In the genomic region with DNA sequence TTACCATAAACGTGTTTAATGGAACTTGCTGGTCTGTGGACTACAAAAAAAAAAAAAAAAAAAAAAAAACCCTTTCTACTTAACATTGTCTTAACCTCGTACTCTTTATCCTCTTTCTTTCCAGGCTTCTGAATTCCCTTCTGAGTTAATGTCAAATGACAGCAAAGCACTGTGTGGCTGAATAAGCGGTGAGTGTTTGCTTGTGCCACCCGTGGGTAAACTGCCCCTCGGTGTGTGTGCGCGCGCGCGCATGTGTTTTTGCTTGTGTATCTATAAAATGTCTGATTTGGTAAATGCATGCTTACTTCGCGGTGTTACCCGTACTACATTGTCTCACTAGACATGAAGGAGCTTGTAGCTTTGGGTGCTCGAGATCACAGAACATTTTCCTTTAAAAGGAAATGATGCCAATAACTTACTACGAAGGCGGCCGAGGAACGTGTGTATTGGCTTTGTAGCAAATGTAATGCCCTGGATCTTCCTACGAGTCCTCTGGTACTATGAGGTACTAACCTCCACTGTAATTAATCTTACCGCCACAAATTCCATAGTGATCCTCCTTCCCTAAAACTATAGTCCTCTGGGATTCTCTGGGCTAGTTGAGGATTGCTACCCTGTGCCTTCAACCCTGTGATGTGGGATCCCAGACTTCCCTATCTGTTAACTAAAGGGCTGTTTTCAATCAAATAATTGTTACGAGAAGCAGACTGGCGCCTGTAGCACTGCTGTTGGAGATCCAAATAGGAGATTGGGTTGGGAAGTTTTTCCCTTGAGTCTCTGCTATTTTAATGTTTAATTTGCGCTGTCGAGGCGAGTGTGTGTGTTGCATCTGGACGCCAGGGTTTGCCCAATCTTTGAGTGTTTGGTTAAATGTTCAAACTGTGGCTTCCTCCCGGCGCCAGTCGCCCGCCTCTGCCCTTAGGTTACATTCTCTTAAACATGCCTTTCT, we compare ENCODE assay signal across 8 cellular contexts. TPM values are rescaled to one million over a fixed set of nuclear protein-coding genes. Genes with fewer than 3 reads are reported as not detected.
DNase-seq lines count a peak whose midpoint lies in the region; ATAC-seq and TF ChIP-seq lines count a peak whose summit lies in the region.

No MANE protein-coding gene starts in this region.

- no peak overlapping the region for H2AK5ac ChIP-seq in trophoblast cell (ENCODE audit: low read length)

- H4K12ac ChIP-seq in trophoblast cell (ENCODE audit: low read depth, low read length): no peak overlapping the region

- H2BK12ac ChIP-seq in trophoblast cell (ENCODE audit: low read length): no peak overlapping the region

- H3K9me3 ChIP-seq in AG04450 (ENCODE audit: control insufficient read depth, insufficient read depth, low read length) (no peaks in the 10 kb centered on the region), trophoblast cell (ENCODE audit: insufficient read depth, low read depth, low read length) (no peaks in the 10 kb centered on the region)

- peak overlapping the region; percentile 22 for H4K91ac ChIP-seq in trophoblast cell (ENCODE audit: low read depth, low read length)

- no CpG with 5 or more reads among the region's 30 CpGs for WGBS in trophoblast cell (ENCODE audit: extremely low coverage, insufficient coverage, insufficient read length)

- ATAC-seq in GM19467 (IDR thresholded peaks at IDR 0.05; ENCODE audit: unreplicated experiment): no peak

- peaks cover 23% of the 10 kb centered on the region for H3K36me3 Mint-ChIP-seq in activated naive CD4-positive, alpha-beta T cell treated with anti-CD3 and anti-CD28 coated beads, Interleukin-2, amount 10 ng/mL, durations not matched to agents 7 days and 5 days

- CTCF ChIA-PET in AG04450 (lab: Charles Lee) (interaction anchor here (0.7 to 3.6 kb wide), 2 partner anchors 148 to 1255 kb away, joined by 3 to 19 read pairs; no protein-coding TSS in a partner anchor), HEK293T (lab: Yijun Ruan, JAX) (interaction anchor here (1.3 kb wide), 1 partner anchor 10 kb away, joined by 6 read pairs; no protein-coding TSS in a partner anchor)
- CTCF ChIA-PET in activated naive CD4-positive, alpha-beta T cell treated with anti-CD3 and anti-CD28 coated beads, Interleukin-2, amount 10 ng/mL, durations not matched to agents 7 days and 5 days (lab: Charles Lee): interaction anchor here (0.7 to 4.1 kb wide), 3 partner anchors 8 to 1256 kb away, joined by 3 to 21 read pairs (median 7); no protein-coding TSS in a partner anchor

- peaks cover 53% of the 10 kb centered on the region for H3K4me1 Mint-ChIP-seq in activated naive CD4-positive, alpha-beta T cell treated with anti-CD3 and anti-CD28 coated beads, Interleukin-2, amount 10 ng/mL, durations not matched to agents 7 days and 5 days

- POLR2A ChIA-PET in AG04450 (lab: Yijun Ruan, JAX) (interaction anchor here (0.7 to 5.0 kb wide), 27 partner anchors 10 to 1264 kb away, joined by 3 to 90 read pairs (median 5); no protein-coding TSS in a partner anchor), HEK293T (lab: Yijun Ruan, JAX) (interaction anchor here (0.6 to 3.7 kb wide), 24 partner anchors 10 to 365 kb away, joined by 3 to 14 read pairs (median 6); no protein-coding TSS in a partner anchor)

- H3K79me1 ChIP-seq in trophoblast cell (ENCODE audit: low read length): peaks cover 50% of the 10 kb centered on the region

- peak overlapping the region; percentile 22 for H3K18ac ChIP-seq in trophoblast cell (ENCODE audit: low read length)

- no peak for TF ChIP-seq CTCF in AG04450 (IDR thresholded peaks at IDR 0.05; ENCODE audit: low read depth, low read length)

- H3K36me3 ChIP-seq in trophoblast cell (ENCODE audit: control insufficient read depth in 1 of 2, insufficient read depth in 2 of 2, low read length in 2 of 2): peaks cover 2 to 10% of the 10 kb centered on the region in 2 experiments

- intact Hi-C loops in cardiac septum (cut with DNase I): loop anchor here (10.0 kb wide), 3 partner anchors 248 to 838 kb away; no protein-coding TSS in a partner anchor

- H3K4me3 ChIP-seq in AG04450 (ENCODE audit: low read depth, low read length) (peak overlapping the region; percentile 86), trophoblast cell (ENCODE audit: low read depth, low read length) (peak overlapping the region; percentile 98)

- DNase-seq in AG04450 (ENCODE audit: low read depth, low spot score) (no peak), HEK293T (ENCODE audit: extremely low spot score) (no peak), OCI-M1 (lab: John Stamatoyannopoulos, UW) (peak; percentile 78), cardiac septum (ENCODE audit: low spot score) (peak; percentile 74), trophoblast cell (peak in 1 of 2 donors; percentile 47), NCI-H1048 (lab: John Stamatoyannopoulos, UW) (no peak)
- peak; percentile 60 for DNase-seq in activated naive CD4-positive, alpha-beta T cell treated with anti-CD3 and anti-CD28 coated beads, Interleukin-2, amount 10 ng/mL, durations not matched to agents 7 days and 5 days

- H2BK120ac ChIP-seq in trophoblast cell (ENCODE audit: insufficient read depth, low read length, poor library complexity): no peak overlapping the region

- H2AFZ ChIP-seq in trophoblast cell (ENCODE audit: insufficient read depth, low read length, poor library complexity): no peak overlapping the region

- H3K23ac ChIP-seq in trophoblast cell (ENCODE audit: low read length): no peak overlapping the region

- H3K27ac ChIP-seq in AG04450 (ENCODE audit: low read depth, low read length) (peak overlapping the region; percentile 25), trophoblast cell (ENCODE audit: low read depth, low read length) (peak overlapping the region; percentile 91)

- peak overlapping the region; percentile 45 for H3K14ac ChIP-seq in trophoblast cell (ENCODE audit: low read length)

- H3K9me3 Mint-ChIP-seq in activated naive CD4-positive, alpha-beta T cell treated with anti-CD3 and anti-CD28 coated beads, Interleukin-2, amount 10 ng/mL, durations not matched to agents 7 days and 5 days: no peaks in the 10 kb centered on the region

- H3K27me3 ChIP-seq in AG04450 (ENCODE audit: control insufficient read depth, insufficient read depth, low read length) (no peaks in the 10 kb centered on the region), trophoblast cell (ENCODE audit: insufficient read depth, low read length) (no peaks in the 10 kb centered on the region)

- H3K4me1 ChIP-seq in trophoblast cell (ENCODE audit: control insufficient read depth in 1 of 2, insufficient read depth in 2 of 2, low read length in 2 of 2): peaks cover 7 to 11% of the 10 kb centered on the region in 2 experiments

- H3K27ac Mint-ChIP-seq in activated naive CD4-positive, alpha-beta T cell treated with anti-CD3 and anti-CD28 coated beads, Interleukin-2, amount 10 ng/mL, durations not matched to agents 7 days and 5 days: peak overlapping the region; percentile 95

- H3K79me2 ChIP-seq in trophoblast cell (ENCODE audit: control insufficient read depth, insufficient read depth, low read length, poor library complexity): peaks cover 27% of the 10 kb centered on the region

- H4K8ac ChIP-seq in trophoblast cell (ENCODE audit: low read depth, low read length): peak overlapping the region; percentile 69

- peak overlapping the region; percentile 78 for H2BK5ac ChIP-seq in trophoblast cell (ENCODE audit: low read depth, low read length, poor library complexity)

- peak overlapping the region; percentile 93 for H3K4ac ChIP-seq in trophoblast cell (ENCODE audit: low read depth, low read length)

- peak overlapping the region; percentile 72 for H3K4me2 ChIP-seq in trophoblast cell (ENCODE audit: low read length)

- H3K27me3 Mint-ChIP-seq in activated naive CD4-positive, alpha-beta T cell treated with anti-CD3 and anti-CD28 coated beads, Interleukin-2, amount 10 ng/mL, durations not matched to agents 7 days and 5 days: peaks cover 23% of the 10 kb centered on the region

- peak overlapping the region; percentile 98 for H3K4me3 Mint-ChIP-seq in activated naive CD4-positive, alpha-beta T cell treated with anti-CD3 and anti-CD28 coated beads, Interleukin-2, amount 10 ng/mL, durations not matched to agents 7 days and 5 days

- peak overlapping the region; percentile 82 for H3K9ac ChIP-seq in trophoblast cell (ENCODE audit: low read length)

TF ChIP-seq in HEK293T, 16 proteins besides CTCF, POLR2A, EP300 and RAD21:
- TF ChIP-seq, protein P1, sequence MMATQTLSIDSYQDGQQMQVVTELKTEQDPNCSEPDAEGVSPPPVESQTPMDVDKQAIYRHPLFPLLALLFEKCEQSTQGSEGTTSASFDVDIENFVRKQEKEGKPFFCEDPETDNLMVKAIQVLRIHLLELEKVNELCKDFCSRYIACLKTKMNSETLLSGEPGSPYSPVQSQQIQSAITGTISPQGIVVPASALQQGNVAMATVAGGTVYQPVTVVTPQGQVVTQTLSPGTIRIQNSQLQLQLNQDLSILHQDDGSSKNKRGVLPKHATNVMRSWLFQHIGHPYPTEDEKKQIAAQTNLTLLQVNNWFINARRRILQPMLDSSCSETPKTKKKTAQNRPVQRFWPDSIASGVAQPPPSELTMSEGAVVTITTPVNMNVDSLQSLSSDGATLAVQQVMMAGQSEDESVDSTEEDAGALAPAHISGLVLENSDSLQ (IDR thresholded peaks at IDR 0.05): no peak
- TF ChIP-seq ZNF384 (IDR thresholded peaks at IDR 0.05) (peak; percentile 70), L3MBTL2 (conservative IDR thresholded peaks at IDR 0.05) (0 out of 2 replicates have a peak, but pooled peaks have one; percentile 11)
TF ChIP-seq in HEK293T: peak in this region for 2.

RNA-seq across cellular contexts. Expression of gene ID2, which starts 1.1 kb away (rescaled TPM):
- polyA plus RNA-seq in AG04450 (2011; rRNA removed): 74.3 and 74.5 TPM in 2 replicates
- 57.8 and 78.4 TPM in 2 replicates for polyA minus RNA-seq in AG04450 (2011; rRNA and poly(A)+ RNA removed)
- 35.1 TPM for total RNA-seq in cardiac septum
- polyA plus RNA-seq in trophoblast cell (2013): 277 and 280 TPM in 2 replicates

Comparison
In these comparisons a context has a peak if more than half of its experiments do, and no peak if none do; other contexts are left out.
1. DNase-seq: peak in OCI-M1 (single experiment), activated naive CD4-positive, alpha-beta T cell treated with anti-CD3 and anti-CD28 coated beads, Interleukin-2, amount 10 ng/mL, durations not matched to agents 7 days and 5 days (single experiment) and cardiac septum (single experiment); none in AG04450 (single experiment), HEK293T (single experiment) and NCI-H1048 (single experiment).